Comparison of ENCODE assay signal across 18 cellular contexts in genomic region chr1:12010751-12011570, GRCh38. TPM values are rescaled to one million over a fixed set of nuclear protein-coding genes. Genes with fewer than 3 reads are reported as not detected.
"Had no signal": no experiment of that assay in that cellular context is flagged by ENCODE, and none has a peak within 500 bp of the region (broad histone marks: within the 10 kb centered on the region; RNA-seq: fewer than 3 reads in every experiment).

No MANE protein-coding gene starts in this region.

- H3K4me3 Mint-ChIP-seq: activated naive CD8-positive, alpha-beta T cell treated with anti-CD3 and anti-CD28 coated beads, Interleukin-2, amount 50 U/mL, for 24 hours; nephron progenitor cell; WTC11 had no signal

- DNase-seq: activated CD4-positive, alpha-beta T cell treated with anti-CD3 and anti-CD28 coated beads for 4 hours; activated CD8-positive, alpha-beta memory T cell treated with anti-CD3 and anti-CD28 coated beads for 24 hours; activated CD8-positive, alpha-beta memory T cell treated with anti-CD3 and anti-CD28 coated beads, Interleukin-2, amount 50 U/mL, for 48 hours; activated naive CD8-positive, alpha-beta T cell treated with anti-CD3 and anti-CD28 coated beads, Interleukin-2, amount 50 U/mL, for 24 hours; cerebellar nuclear complex; cortex of kidney; gastrocnemius medialis; heart right ventricle; left ventricle myocardium inferior; mammary epithelial cell; nephron progenitor cell; testis; upper lobe of left lung had no signal

- H3K27ac Mint-ChIP-seq: activated naive CD8-positive, alpha-beta T cell treated with anti-CD3 and anti-CD28 coated beads, Interleukin-2, amount 50 U/mL, for 24 hours; WTC11 had no signal

- H3K9me3 Mint-ChIP-seq: activated naive CD8-positive, alpha-beta T cell treated with anti-CD3 and anti-CD28 coated beads, Interleukin-2, amount 50 U/mL, for 24 hours had no signal

- ATAC-seq: activated naive CD8-positive, alpha-beta T cell treated with anti-CD3 and anti-CD28 coated beads, Interleukin-2, amount 50 U/mL, for 24 hours; esophagus mucosa; gastrocnemius medialis; heart right ventricle; WTC11 had no signal

- H3K4me3 ChIP-seq: ascending aorta, gastrocnemius medialis, heart right ventricle, left ventricle myocardium inferior, prostate gland, right atrium auricular region, testis, upper lobe of left lung had no signal

- H3K4me1 ChIP-seq: ascending aorta, prostate gland, testis had no signal

- H3K27ac ChIP-seq: ascending aorta, left ventricle myocardium inferior, prostate gland, right atrium auricular region, testis, upper lobe of left lung had no signal

- H3K27me3 ChIP-seq: ascending aorta, gastrocnemius medialis, heart right ventricle, right atrium auricular region, testis, upper lobe of left lung had no signal

- H3K9me3 ChIP-seq: ascending aorta, gastrocnemius medialis, heart right ventricle, left ventricle myocardium inferior, prostate gland, right atrium auricular region, testis, upper lobe of left lung had no signal

- H3K27me3 Mint-ChIP-seq: activated naive CD8-positive, alpha-beta T cell treated with anti-CD3 and anti-CD28 coated beads, Interleukin-2, amount 50 U/mL, for 24 hours had no signal

RNA-seq across cellular contexts. Expression of gene TNFRSF8, which starts 52.1 kb away (rescaled TPM):
- total RNA-seq: mammary epithelial cell had no signal
